Comparison of ENCODE assay signal across 12 cellular contexts in the genomic region with DNA sequence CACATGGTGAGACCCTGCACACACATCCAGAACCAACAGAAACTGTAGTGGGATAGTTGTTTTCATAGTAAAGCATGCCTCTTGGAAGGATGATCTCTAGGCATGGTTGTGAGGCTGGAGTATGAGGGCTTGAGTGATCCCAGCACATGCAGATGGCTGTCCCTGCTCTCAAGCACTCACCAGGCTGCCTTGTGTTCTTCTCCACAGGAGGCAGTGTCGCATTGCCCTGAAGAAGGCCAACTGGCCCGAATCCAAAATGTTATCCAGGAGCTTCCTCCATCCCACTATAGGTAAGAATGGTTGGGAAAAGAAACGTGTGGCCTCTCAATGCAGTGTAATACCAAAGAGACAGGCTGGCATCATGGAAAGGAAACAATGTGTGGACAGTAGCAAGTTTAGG.
A peak's percentile ranks its signal among the peaks of the same experiment; 100 is the strongest.
DNase-seq lines count a peak whose midpoint lies in the region; ATAC-seq, FAIRE-seq and TF ChIP-seq lines count a peak whose summit lies in the region.
"Had no signal": no experiment of that assay in that cellular context is flagged by ENCODE, and none has a peak within 500 bp of the region (broad histone marks: within the 10 kb centered on the region; RNA-seq: fewer than 3 reads in every experiment).

No MANE protein-coding gene starts in this region.

- H3K27ac ChIP-seq in IMR-90 (ENCODE audit: insufficient read depth, low read length), result no peak overlapping the region
- no peak overlapping the region for H3K27ac ChIP-seq in HepG2 (ENCODE audit: extremely low read length, insufficient read depth, low read length)

- H3K9me3 Mint-ChIP-seq in stimulated activated memory B cell treated with anti-CD40 and anti-IgM and Interleukin-4, amounts not matched to agents 10 μg/mL and 1 μg/mL and 100 μg/mL, for 72 hours, result no peaks in the 10 kb centered on the region
- H3K9me3 Mint-ChIP-seq: activated naive CD4-positive, alpha-beta T cell treated with anti-CD3 and anti-CD28 coated beads, Interleukin-2, amount 50 U/mL, for 24 hours had no signal

- no peak overlapping the region for H3K4ac ChIP-seq in IMR-90 (ENCODE audit: low read depth, low read length)

- peaks cover 59% of the 10 kb centered on the region for H3K36me3 Mint-ChIP-seq in stimulated activated memory B cell treated with anti-CD40 and anti-IgM and Interleukin-4, amounts not matched to agents 10 μg/mL and 1 μg/mL and 100 μg/mL, for 72 hours

- no TSS peak for BruUV-seq in IMR-90 (replicated peaks; lab: Mats Ljungman, UMichigan)
- BruUV-seq in HepG2 (replicated peaks; lab: Mats Ljungman, UMichigan), result no TSS peak

- no peak overlapping the region for H4K91ac ChIP-seq in IMR-90 (ENCODE audit: insufficient read depth, low read depth, low read length)

- no peaks in the 10 kb centered on the region for H3K79me1 ChIP-seq in IMR-90 (ENCODE audit: low read depth in 1 of 2, low read length in 2 of 2)

- H2AK5ac ChIP-seq in IMR-90 (ENCODE audit: low read depth, low read length), result no peak overlapping the region

- no peak overlapping the region for H3K27ac Mint-ChIP-seq in stimulated activated memory B cell treated with anti-CD40 and anti-IgM and Interleukin-4, amounts not matched to agents 10 μg/mL and 1 μg/mL and 100 μg/mL, for 72 hours
- H3K27ac Mint-ChIP-seq: activated naive CD4-positive, alpha-beta T cell treated with anti-CD3 and anti-CD28 coated beads, Interleukin-2, amount 50 U/mL, for 24 hours had no signal

- H2AFZ ChIP-seq in IMR-90 (replicated peaks; ENCODE audit: low read length, poor library complexity) (no peak overlapping the region), HepG2 (ENCODE audit: low read length) (no peak overlapping the region)

- peaks cover 17% of the 10 kb centered on the region for H3K4me1 Mint-ChIP-seq in stimulated activated memory B cell treated with anti-CD40 and anti-IgM and Interleukin-4, amounts not matched to agents 10 μg/mL and 1 μg/mL and 100 μg/mL, for 72 hours
- H3K4me1 Mint-ChIP-seq: activated naive CD4-positive, alpha-beta T cell treated with anti-CD3 and anti-CD28 coated beads, Interleukin-2, amount 50 U/mL, for 24 hours had no signal

- H2AK9ac ChIP-seq in IMR-90 (replicated peaks; ENCODE audit: low read depth, low read length, poor library complexity), result no peak overlapping the region

- H3K9me3 ChIP-seq in IMR-90 (ENCODE audit: control insufficient read depth, insufficient read depth, low read length) (no peaks in the 10 kb centered on the region), HepG2 (ENCODE audit: low read length) (no peaks in the 10 kb centered on the region)

- no peak overlapping the region for H3K23ac ChIP-seq in IMR-90 (ENCODE audit: low read depth, low read length)

- no peak overlapping the region for H2BK5ac ChIP-seq in IMR-90 (ENCODE audit: low read depth, low read length, poor library complexity, severe bottlenecking)

- FAIRE-seq in HepG2 (lab: Jason Lieb, UNC), result no peak
- FAIRE-seq: H54 had no signal

- no CpG with 5 or more reads among the region's 3 CpGs for WGBS in IMR-90 (ENCODE audit: extremely low coverage in 2 of 2, insufficient read length in 1 of 2), 2 experiments
- 12% methylated on average over 3 of the region's 3 CpGs for WGBS in HepG2 (ENCODE audit: low lambda C conversion rate)

- no peak overlapping the region for H3K9ac ChIP-seq in IMR-90 (ENCODE audit: low read depth, low read length)
- H3K9ac ChIP-seq in HepG2 (ENCODE audit: insufficient read depth, low read depth, low read length), result no peak overlapping the region

- DNase-seq in G401 (ENCODE audit: low spot score) (peak; percentile 3), IMR-90 (peak; percentile 11), RPMI7951 (ENCODE audit: low read depth) (peak; percentile 13), HepG2 (ENCODE audit: low spot score) (no peak), NK-92 (lab: John Stamatoyannopoulos, UW; ENCODE audit: unreplicated experiment) (no peak)
- DNase-seq: activated CD4-positive, alpha-beta T cell treated with anti-CD3 and anti-CD28 coated beads for 4 hours; stimulated activated CD4-positive, alpha-beta T cell treated with anti-CD3 and anti-CD28 coated beads, Interleukin-12 subunit alpha, Interleukin-12 subunit beta, amount 100 ng/mL, for 4 hours; stimulated activated naive CD4-positive, alpha-beta T cell had no signal

- no peak overlapping the region for H3K18ac ChIP-seq in IMR-90 (ENCODE audit: low read depth, low read length)

- H3K36me3 ChIP-seq in IMR-90 (ENCODE audit: control insufficient read depth, insufficient read depth, low read length) (peaks cover 22% of the 10 kb centered on the region), HepG2 (replicated peaks in 1 of 2; ENCODE audit: control insufficient read depth in 1 of 2, insufficient read depth in 2 of 2, low read length in 2 of 2) (no peaks in the 10 kb centered on the region)

- no peak overlapping the region for H3K14ac ChIP-seq in IMR-90 (replicated peaks; ENCODE audit: low read depth, low read length)

- POLR2A ChIA-PET in IMR-90 (lab: Charles Lee; ENCODE audit: unreplicated experiment) (no interaction called here), HepG2 (lab: Yijun Ruan, JAX) (no interaction called here)

- H3K4me3 ChIP-seq in IMR-90 (ENCODE audit: insufficient read depth, low read depth, low read length) (no peak overlapping the region), HepG2 (replicated peaks in 1 of 3; ENCODE audit: insufficient read depth in 1 of 3, low read depth in 2 of 3, low read length in 3 of 3) (no peak overlapping the region)

- TF ChIP-seq EP300 in HepG2 (IDR thresholded peaks at IDR 0.05; ENCODE audit: low read depth in 2 of 2, low read length in 2 of 2), result no peak
- TF ChIP-seq EP300 in HepG2 (CRISPR knock-in tag; IDR thresholded peaks at IDR 0.05; ENCODE audit: borderline replicate concordance), result no peak

- 0 out of 2 replicates have a peak, but pooled peaks cover 3% of the 10 kb centered on the region for H3K9me1 ChIP-seq in IMR-90 (ENCODE audit: insufficient read depth, low read length)

- H3K56ac ChIP-seq in IMR-90 (ENCODE audit: extremely low read depth, insufficient read depth, low read length), result no peak overlapping the region

- CTCF ChIA-PET in IMR-90 (lab: Yijun Ruan, JAX), result no interaction called here
- CTCF ChIA-PET in HepG2 (lab: Yijun Ruan, JAX; ENCODE audit: low intra/inter-chr PET ratio, low total read pairs), result interaction anchor here (0.9 kb wide), 1 partner anchor 179 kb away, joined by 4 read pairs; a partner anchor contains a TSS

- no peak overlapping the region for H2BK15ac ChIP-seq in IMR-90 (ENCODE audit: low read depth, low read length)

- no peaks in the 10 kb centered on the region for H4K20me1 ChIP-seq in IMR-90 (ENCODE audit: insufficient read depth, low read length)
- H4K20me1 ChIP-seq in HepG2 (ENCODE audit: insufficient read depth, low read length), result no peaks in the 10 kb centered on the region

- TF ChIP-seq POLR2A in IMR-90 (IDR thresholded peaks at IDR 0.05; ENCODE audit: low read depth, low read length), result no peak
- no peak for TF ChIP-seq POLR2A in HepG2 (IDR thresholded peaks at IDR 0.05; ENCODE audit: insufficient read depth in 1 of 2, low read depth in 2 of 2, low read length in 2 of 2)

- no peaks in the 10 kb centered on the region for H3K4me1 ChIP-seq in IMR-90 (ENCODE audit: control insufficient read depth, insufficient read depth, low read length)
- no peaks in the 10 kb centered on the region for H3K4me1 ChIP-seq in HepG2 (ENCODE audit: insufficient read depth, low read length)

- H4K5ac ChIP-seq in IMR-90 (ENCODE audit: low read depth, low read length), result no peak overlapping the region

- H3K4me2 ChIP-seq in IMR-90 (ENCODE audit: low read depth, low read length) (no peak overlapping the region), HepG2 (ENCODE audit: low read depth, low read length) (no peak overlapping the region)

- no peaks in the 10 kb centered on the region for H3K27me3 ChIP-seq in IMR-90 (ENCODE audit: control insufficient read depth, insufficient read depth, low read length)
- H3K27me3 ChIP-seq in HepG2 (ENCODE audit: control insufficient read depth in 1 of 2, insufficient read depth in 2 of 2, low read length in 2 of 2), result no peaks in the 10 kb centered on the region

- no peak overlapping the region for H3K4me3 Mint-ChIP-seq in stimulated activated memory B cell treated with anti-CD40 and anti-IgM and Interleukin-4, amounts not matched to agents 10 μg/mL and 1 μg/mL and 100 μg/mL, for 72 hours
- H3K4me3 Mint-ChIP-seq: activated naive CD4-positive, alpha-beta T cell treated with anti-CD3 and anti-CD28 coated beads, Interleukin-2, amount 50 U/mL, for 24 hours had no signal

- intact Hi-C loops in IMR-90 (cut with micrococcal nuclease), result no loop called here
- intact Hi-C loops in HepG2 (cut with micrococcal nuclease; ENCODE audit: unreplicated experiment), result no loop called here

- ATAC-seq in IMR-90 (ENCODE audit: low read depth) (no peak), HepG2 (peak; percentile 77), GM21390 (IDR thresholded peaks at IDR 0.05; ENCODE audit: unreplicated experiment) (no peak)
- ATAC-seq in stimulated activated memory B cell treated with anti-CD40 and anti-IgM and Interleukin-4, amounts not matched to agents 10 μg/mL and 1 μg/mL and 100 μg/mL, for 72 hours, result no peak

- dilution Hi-C loops in IMR-90 (cut with HindIII; ENCODE audit: low sequenced_read_pairs, unreplicated experiment), result no loop called here

- H2BK20ac ChIP-seq in IMR-90 (ENCODE audit: low read depth, low read length), result no peak overlapping the region

- no peaks in the 10 kb centered on the region for H3K27me3 Mint-ChIP-seq in stimulated activated memory B cell treated with anti-CD40 and anti-IgM and Interleukin-4, amounts not matched to agents 10 μg/mL and 1 μg/mL and 100 μg/mL, for 72 hours
- H3K27me3 Mint-ChIP-seq: activated naive CD4-positive, alpha-beta T cell treated with anti-CD3 and anti-CD28 coated beads, Interleukin-2, amount 50 U/mL, for 24 hours had no signal

- H4K8ac ChIP-seq in IMR-90 (ENCODE audit: low read depth in 2 of 2, low read length in 2 of 2), result no peak overlapping the region

- H3K79me2 ChIP-seq in HepG2 (ENCODE audit: insufficient read depth, low read length), result no peaks in the 10 kb centered on the region

- no peak for TF ChIP-seq RAD21 in IMR-90 (IDR thresholded peaks at IDR 0.05; ENCODE audit: low read length)
- TF ChIP-seq RAD21 in HepG2 (CRISPR knock-in tag; IDR thresholded peaks at IDR 0.05), result no peak

- TF ChIP-seq CTCF in IMR-90 (conservative IDR thresholded peaks at IDR 0.05; ENCODE audit: low read depth, low read length) (no peak), HepG2 (CRISPR knock-in tag; IDR thresholded peaks at IDR 0.05) (peak; percentile 41)

- in situ Hi-C loops in G401 (cut with HindIII; ENCODE audit: low sequenced_read_pairs) (no loop called here), IMR-90 (cut with MboI; ENCODE audit: low sequenced_read_pairs) (no loop called here), HepG2 (cut with HindIII; ENCODE audit: extremely low pct_ligation_motif_present, low pct_unique_long_range_greater_than_20kb) (no loop called here)

- no peak overlapping the region for H2BK120ac ChIP-seq in IMR-90 (ENCODE audit: low read depth, low read length)

TF ChIP-seq in IMR-90, 13 proteins besides CTCF, POLR2A, EP300 and RAD21:
- no peak for TF ChIP-seq MAZ (IDR thresholded peaks at IDR 0.05; ENCODE audit: borderline replicate concordance, low read depth, low read length)
TF ChIP-seq in IMR-90: peak in this region for 0.

TF ChIP-seq in HepG2, 621 proteins besides CTCF, POLR2A, EP300 and RAD21:
- TF ChIP-seq STAG1 (CRISPR knock-in tag; IDR thresholded peaks at IDR 0.05) (peak; percentile 45), REPIN1 (CRISPR knock-in tag; IDR thresholded peaks at IDR 0.05; ENCODE audit: borderline replicate concordance, low read depth) (no peak)

Comparison
In these comparisons a context has a peak if more than half of its experiments do, and no peak if none do; other contexts are left out.
1. DNase-seq: peak in G401 (single experiment), IMR-90 (single experiment) and RPMI7951 (single experiment); none in HepG2 (single experiment) and NK-92 (single experiment).